In genomic region chr2:217943379-217944321, GRCh38 we compare ENCODE assay signal across 7 cellular contexts. TPM values are rescaled to one million over a fixed set of nuclear protein-coding genes. Genes with fewer than 3 reads are reported as not detected.
DNase-seq lines count a peak whose midpoint lies in the region; ATAC-seq and TF ChIP-seq lines count a peak whose summit lies in the region.

No MANE protein-coding gene starts in this region.

- H3K27ac Mint-ChIP-seq in T-helper 17 cell, result no peak overlapping the region

- DNase-seq in G401 (ENCODE audit: low spot score), result peak; percentile 13
- peak; percentile 58 for DNase-seq in NCI-H2196 treated with DMSO at 0.1 percent for 48 hours (lab: John Stamatoyannopoulos, UW; ENCODE audit: unreplicated experiment)
- peak; percentile 55 for DNase-seq in brain microvascular endothelial cell
- peak; percentile 95 for DNase-seq in islet precursor cell
- DNase-seq in T-helper 17 cell, result no peak
- no peak for DNase-seq in NCI-H1105 (lab: John Stamatoyannopoulos, UW)

- H3K4me3 ChIP-seq in brain microvascular endothelial cell (ENCODE audit: low read depth, low read length) (peak overlapping the region; percentile 72), skeletal muscle tissue (ENCODE audit: low read length in 3 of 3) (peak overlapping the region; percentile 87 to 93 (median 89))

- peak overlapping the region; percentile 77 to 91 (median 83) for H3K9ac ChIP-seq in skeletal muscle tissue (ENCODE audit: low read depth in 1 of 3, low read length in 3 of 3)

- H3K36me3 ChIP-seq in brain microvascular endothelial cell (replicated peaks) (no peaks in the 10 kb centered on the region), skeletal muscle tissue (ENCODE audit: control insufficient read depth in 3 of 3, insufficient read depth in 3 of 3, low read length in 3 of 3) (peaks cover 0 to 7% (median under 1%) of the 10 kb centered on the region in 3 donors)

- H3K4me3 Mint-ChIP-seq in T-helper 17 cell, result no peak overlapping the region

- H3K9me3 ChIP-seq in skeletal muscle tissue (ENCODE audit: control insufficient read depth in 3 of 3, low read length in 3 of 3) (no peaks in the 10 kb centered on the region), T-helper 17 cell (ENCODE audit: control insufficient read depth, low read length, poor library complexity, severe bottlenecking) (no peaks in the 10 kb centered on the region)

- peaks cover 5% of the 10 kb centered on the region for H3K36me3 Mint-ChIP-seq in T-helper 17 cell (ENCODE audit: low read depth)

- H3K4me1 Mint-ChIP-seq in T-helper 17 cell, result peaks cover 7% of the 10 kb centered on the region

- no peak for ATAC-seq in T-helper 17 cell

- TF ChIP-seq CTCF in brain microvascular endothelial cell (IDR thresholded peaks at IDR 0.05; ENCODE audit: low read depth, low read length, missing control alignments), result peak; percentile 57

- peaks cover 63% of the 10 kb centered on the region for H3K27me3 Mint-ChIP-seq in T-helper 17 cell

- H3K27ac ChIP-seq in brain microvascular endothelial cell, result no peak overlapping the region
- H3K27ac ChIP-seq in skeletal muscle tissue (ENCODE audit: low read depth, low read length), result peak overlapping the region; percentile 87

- in situ Hi-C loops in G401 (cut with HindIII; ENCODE audit: low sequenced_read_pairs), result no loop called here
- in situ Hi-C loops in brain microvascular endothelial cell (cut with HindIII; ENCODE audit: low pct_ligation_motif_present, low sequenced_read_pairs), result no loop called here

- H3K27me3 ChIP-seq in brain microvascular endothelial cell (replicated peaks) (no peaks in the 10 kb centered on the region), skeletal muscle tissue (ENCODE audit: control insufficient read depth in 3 of 3, insufficient read depth in 3 of 3, low read length in 3 of 3) (no peaks in the 10 kb centered on the region)

- H3K4me1 ChIP-seq in skeletal muscle tissue (ENCODE audit: control insufficient read depth in 3 of 3, insufficient read depth in 3 of 3, low read length in 3 of 3), result peaks cover 50 to 59% (median 56%) of the 10 kb centered on the region in 3 donors

RNA-seq across cellular contexts. Expression of gene TNS1, which starts 59.1 kb away (rescaled TPM):
- total RNA-seq in G401 (2014; rRNA removed; shearing (Covaris generic)), result 0.37 TPM in 1 of 2 replicates, not detected in the other
- total RNA-seq in skeletal muscle tissue (73.1 TPM), T-helper 17 cell (10 to 100 TPM in 1 of 2 donors, under 1 TPM in 1; 0.80 to 16.8 TPM)

Comparison
In these comparisons a context has a peak if more than half of its experiments do, and no peak if none do; other contexts are left out.
1. DNase-seq: peak in G401 (single experiment), NCI-H2196 treated with DMSO at 0.1 percent for 48 hours (single experiment), brain microvascular endothelial cell (single experiment) and islet precursor cell (single experiment); none in T-helper 17 cell (0 of 3) and NCI-H1105 (single experiment).